ENCODE assay signal across 16 cellular contexts in genomic region chr16:5046914-5047313, GRCh38.
"Had no signal": no experiment of that assay in that cellular context is flagged by ENCODE, and none has a peak within 500 bp of the region (broad histone marks: within the 10 kb centered on the region; RNA-seq: fewer than 3 reads in every experiment).

No MANE protein-coding gene starts in this region.

- H3K36me3 ChIP-seq: adrenal gland, transverse colon had no signal

- DNase-seq: activated B cell treated with CpG ODN at 0.5 μM for 24 hours; activated CD4-positive, alpha-beta T cell treated with anti-CD3 and anti-CD28 coated beads for 48 hours; activated CD8-positive, alpha-beta T cell treated with anti-CD3 and anti-CD28 coated beads for 36 hours; activated effector memory CD4-positive, alpha-beta T cell treated with Interleukin-2 at 50 U/mL for 16 hours; activated T-cell treated with anti-CD3 and anti-CD28 coated beads, Interleukin-2, amount 50 U/mL, for 4 hours; adrenal gland; endodermal cell; head of caudate nucleus; nephron progenitor cell; occipital lobe; stimulated activated CD4-positive, alpha-beta T cell treated with anti-CD3 and anti-CD28 coated beads, Interleukin-4, amount 100 ng/mL, for 24 hours; stimulated activated naive CD8-positive, alpha-beta T cell treated with anti-CD3 and anti-CD28 coated beads, Interleukin-15, Interleukin-2, amounts not matched to agents 100 U/mL and 50 U/mL, for 24 hours; T-helper 2 cell; transverse colon had no signal

- H3K27me3 ChIP-seq: adrenal gland, transverse colon had no signal

- H3K4me3 ChIP-seq: adrenal gland, lung, skin epidermis, transverse colon had no signal

- H3K4me1 ChIP-seq: adrenal gland, transverse colon had no signal

- H3K27ac ChIP-seq: adrenal gland, skin epidermis, transverse colon had no signal
